20 cellular contexts compared by ENCODE assay signal in genomic region chr22:49785841-49786451, GRCh38. TPM values are rescaled to one million over a fixed set of nuclear protein-coding genes. Genes with fewer than 3 reads are reported as not detected.
DNase-seq lines count a peak whose midpoint lies in the region; ATAC-seq and TF ChIP-seq lines count a peak whose summit lies in the region.
"Had no signal": no experiment of that assay in that cellular context is flagged by ENCODE, and none has a peak within 500 bp of the region (broad histone marks: within the 10 kb centered on the region; RNA-seq: fewer than 3 reads in every experiment).

No MANE protein-coding gene starts in this region.

- H3K36me3 Mint-ChIP-seq in activated CD8-positive, alpha-beta memory T cell treated with anti-CD3 and anti-CD28 coated beads, Interleukin-2, amount 10 ng/mL, durations not matched to agents 7 days and 5 days, result peaks cover 19% of the 10 kb centered on the region
- peaks cover 4% of the 10 kb centered on the region for H3K36me3 Mint-ChIP-seq in glutamatergic neuron (ENCODE audit: unreplicated experiment)

- POLR2A ChIA-PET in RWPE1 (lab: Yijun Ruan, JAX; ENCODE audit: low non-redundant PET), result no interaction called here

- WGBS in psoas muscle, 3 donors, result 32 to 46% (median 35%) methylated on average over 18 of the region's 18 CpGs

- no peaks in the 10 kb centered on the region for H3K9me3 ChIP-seq in psoas muscle
- H3K9me3 ChIP-seq: adrenal gland, breast epithelium, mucosa of descending colon, right lobe of liver had no signal

- ATAC-seq in activated CD8-positive, alpha-beta memory T cell treated with anti-CD3 and anti-CD28 coated beads, Interleukin-2, amount 10 ng/mL, durations not matched to agents 7 days and 5 days, result no peak
- ATAC-seq in psoas muscle (peak; percentile 71 to 86 (median 78)), HG02571 (IDR thresholded peaks at IDR 0.05; ENCODE audit: unreplicated experiment) (no peak), GM21423 (IDR thresholded peaks at IDR 0.05; ENCODE audit: unreplicated experiment) (no peak)
- ATAC-seq: activated CD4-positive, CD25-positive, alpha-beta regulatory T cell treated with anti-CD3 and anti-CD28 coated beads, Interleukin-2, amount 50 U/mL, for 24 hours; mucosa of descending colon; right lobe of liver had no signal

- H3K27ac ChIP-seq in RWPE1 (peak overlapping the region; percentile 39), psoas muscle (peak overlapping the region; percentile 48)
- H3K27ac ChIP-seq: breast epithelium, GM23248, right lobe of liver had no signal

- no peaks in the 10 kb centered on the region for H3K9me3 Mint-ChIP-seq in activated CD8-positive, alpha-beta memory T cell treated with anti-CD3 and anti-CD28 coated beads, Interleukin-2, amount 10 ng/mL, durations not matched to agents 7 days and 5 days (ENCODE audit: low read depth)
- peaks cover 7% of the 10 kb centered on the region for H3K9me3 Mint-ChIP-seq in glutamatergic neuron (ENCODE audit: unreplicated experiment)
- H3K9me3 Mint-ChIP-seq: stimulated activated naive CD8-positive, alpha-beta T cell treated with anti-CD3 and anti-CD28 coated beads, Interleukin-15, Interleukin-2, amounts not matched to agents 100 ng/mL and 50 ng/mL, for 24 hours had no signal

- H3K27me3 Mint-ChIP-seq in activated CD8-positive, alpha-beta memory T cell treated with anti-CD3 and anti-CD28 coated beads, Interleukin-2, amount 10 ng/mL, durations not matched to agents 7 days and 5 days, result no peaks in the 10 kb centered on the region
- H3K27me3 Mint-ChIP-seq in glutamatergic neuron (ENCODE audit: unreplicated experiment), result peaks cover 5% of the 10 kb centered on the region
- H3K27me3 Mint-ChIP-seq: stimulated activated naive CD8-positive, alpha-beta T cell treated with anti-CD3 and anti-CD28 coated beads, Interleukin-15, Interleukin-2, amounts not matched to agents 100 ng/mL and 50 ng/mL, for 24 hours had no signal

- H3K4me1 Mint-ChIP-seq in activated CD8-positive, alpha-beta memory T cell treated with anti-CD3 and anti-CD28 coated beads, Interleukin-2, amount 10 ng/mL, durations not matched to agents 7 days and 5 days, result peaks cover 65% of the 10 kb centered on the region
- peaks cover 22% of the 10 kb centered on the region for H3K4me1 Mint-ChIP-seq in glutamatergic neuron (ENCODE audit: low read depth, unreplicated experiment)

- H3K4me3 Mint-ChIP-seq in activated CD8-positive, alpha-beta memory T cell treated with anti-CD3 and anti-CD28 coated beads, Interleukin-2, amount 10 ng/mL, durations not matched to agents 7 days and 5 days, result no peak overlapping the region
- no peak overlapping the region for H3K4me3 Mint-ChIP-seq in glutamatergic neuron (ENCODE audit: unreplicated experiment)
- H3K4me3 Mint-ChIP-seq: stimulated activated naive CD8-positive, alpha-beta T cell treated with anti-CD3 and anti-CD28 coated beads, Interleukin-15, Interleukin-2, amounts not matched to agents 100 ng/mL and 50 ng/mL, for 24 hours had no signal

- CTCF ChIA-PET in activated CD8-positive, alpha-beta memory T cell treated with anti-CD3 and anti-CD28 coated beads, Interleukin-2, amount 10 ng/mL, durations not matched to agents 7 days and 5 days (lab: Charles Lee), result no interaction called here
- CTCF ChIA-PET in RWPE1 (lab: Yijun Ruan, JAX), result interaction anchor here (0.7 kb wide), 1 partner anchor 54 kb away, joined by 3 read pairs; no protein-coding TSS in a partner anchor

- peak overlapping the region; percentile 37 for H3K27ac Mint-ChIP-seq in activated CD8-positive, alpha-beta memory T cell treated with anti-CD3 and anti-CD28 coated beads, Interleukin-2, amount 10 ng/mL, durations not matched to agents 7 days and 5 days
- peak overlapping the region; percentile 72 for H3K27ac Mint-ChIP-seq in glutamatergic neuron (ENCODE audit: unreplicated experiment)
- H3K27ac Mint-ChIP-seq: stimulated activated naive CD8-positive, alpha-beta T cell treated with anti-CD3 and anti-CD28 coated beads, Interleukin-15, Interleukin-2, amounts not matched to agents 100 ng/mL and 50 ng/mL, for 24 hours had no signal

- TF ChIP-seq CTCF in RWPE1 (conservative IDR thresholded peaks at IDR 0.05; ENCODE audit: low read depth) (no peak), glutamatergic neuron (IDR thresholded peaks at IDR 0.05; ENCODE audit: partially characterized antibody, unreplicated experiment) (no peak), psoas muscle (IDR thresholded peaks at IDR 0.05) (no peak)

- intact Hi-C loops in psoas muscle (cut with DNase I), result loop anchor here (5.0 kb wide), 2 partner anchors 36 to 41 kb away; partner anchors contain the start of gene BRD1 (in 1 of the 2)

- no peak overlapping the region for H3K4me3 ChIP-seq in psoas muscle
- H3K4me3 ChIP-seq: adrenal gland, breast epithelium, GM23248, mucosa of descending colon, right lobe of liver had no signal

- no peaks in the 10 kb centered on the region for H3K27me3 ChIP-seq in psoas muscle (ENCODE audit: insufficient read depth in 3 of 3, low read length in 2 of 3)
- H3K27me3 ChIP-seq: adrenal gland, breast epithelium, right lobe of liver had no signal

- H3K36me3 ChIP-seq in psoas muscle (ENCODE audit: insufficient read depth in 1 of 2, low read depth in 1 of 2), result peaks cover 0 to 25% of the 10 kb centered on the region in 2 donors

- DNase-seq in activated CD8-positive, alpha-beta memory T cell treated with anti-CD3 and anti-CD28 coated beads, Interleukin-2, amount 10 ng/mL, durations not matched to agents 7 days and 5 days, result no peak
- DNase-seq in activated CD8-positive, alpha-beta memory T cell treated with anti-CD3 and anti-CD28 coated beads, Interleukin-2, amount 50 U/mL, for 48 hours, result no peak
- DNase-seq in RWPE1 (ENCODE audit: low spot score), result no peak
- no peak for DNase-seq in glutamatergic neuron
- peak; percentile 20 to 80 for DNase-seq in psoas muscle
- no peak for DNase-seq in HT-29 (ENCODE audit: low spot score)
- DNase-seq: adrenal gland, Calu3, GM23248, NCI-H1436 treated with DMSO at 0.1 percent for 48 hours, NCI-H2171, occipital lobe, SIG-M5 had no signal

- peaks cover 49% of the 10 kb centered on the region for H3K4me1 ChIP-seq in psoas muscle

RNA-seq across cellular contexts. Expression of gene BRD1, which starts 41.7 kb away (rescaled TPM):
- total RNA-seq in activated CD8-positive, alpha-beta memory T cell treated with anti-CD3 and anti-CD28 coated beads, Interleukin-2, amount 10 ng/mL, durations not matched to agents 7 days and 5 days, result 10 to 100 TPM; 49.9 to 56.6 TPM
- total RNA-seq in glutamatergic neuron (ENCODE audit: unreplicated experiment) (73.7 TPM), psoas muscle (10 to 100 TPM; 16.9 to 22.9 (median 20.3) TPM)
- 10 to 100 TPM in 2 of 3 donors, 1 to 10 TPM in 1; 7.9 to 12.8 (median 10.1) TPM for polyA plus RNA-seq in psoas muscle
- 21.2 and 23.3 TPM in 2 replicates for total RNA-seq in HT-29 (2014; rRNA removed; shearing (Covaris generic))

Comparison
In these comparisons a context has a peak if more than half of its experiments do, and no peak if none do; other contexts are left out.
1. ATAC-seq: peak in psoas muscle (4 of 4); none in activated CD8-positive, alpha-beta memory T cell treated with anti-CD3 and anti-CD28 coated beads, Interleukin-2, amount 10 ng/mL, durations not matched to agents 7 days and 5 days (single experiment), HG02571 (single experiment) and GM21423 (single experiment).
2. DNase-seq: peak in psoas muscle (2 of 2); none in activated CD8-positive, alpha-beta memory T cell treated with anti-CD3 and anti-CD28 coated beads, Interleukin-2, amount 10 ng/mL, durations not matched to agents 7 days and 5 days (single experiment), activated CD8-positive, alpha-beta memory T cell treated with anti-CD3 and anti-CD28 coated beads, Interleukin-2, amount 50 U/mL, for 48 hours (single experiment), RWPE1 (single experiment), glutamatergic neuron (single experiment) and HT-29 (single experiment).